8 cellular contexts compared by ENCODE assay signal in genomic region chr9:97501972-97502221, GRCh38. TPM values are rescaled to one million over a fixed set of nuclear protein-coding genes. Genes with fewer than 3 reads are reported as not detected.
A peak's percentile ranks its signal among the peaks of the same experiment; 100 is the strongest.
DNase-seq lines count a peak whose midpoint lies in the region; ATAC-seq and TF ChIP-seq lines count a peak whose summit lies in the region.

No MANE protein-coding gene starts in this region.

- CTCF ChIA-PET in activated CD8-positive, alpha-beta memory T cell treated with anti-CD3 and anti-CD28 coated beads, Interleukin-2, amount 10 ng/mL, durations not matched to agents 7 days and 5 days (lab: Charles Lee): interaction anchor here (0.6 to 3.2 kb wide), 9 partner anchors 17 to 150 kb away, joined by 3 to 30 read pairs (median 5); partner anchors contain the start of gene TDRD7

- no peaks in the 10 kb centered on the region for H3K36me3 ChIP-seq in colonic mucosa

- H3K9ac ChIP-seq in colonic mucosa (ENCODE audit: low read depth in 2 of 2, low read length in 2 of 2): peak overlapping the region; percentile 28 to 71

- no peak for TF ChIP-seq CTCF in colonic mucosa (IDR thresholded peaks at IDR 0.05)

- H3K9me3 ChIP-seq in colonic mucosa: no peaks in the 10 kb centered on the region

- intact Hi-C loops in colonic mucosa (cut with DNase I): no loop called here

- POLR2A ChIA-PET in naive thymus-derived CD8-positive, alpha-beta T cell (lab: Charles Lee): no interaction called here

- DNase-seq in activated CD8-positive, alpha-beta memory T cell treated with anti-CD3 and anti-CD28 coated beads, Interleukin-2, amount 10 ng/mL, durations not matched to agents 7 days and 5 days: no peak
- no peak for DNase-seq in activated CD8-positive, alpha-beta memory T cell treated with anti-CD3 and anti-CD28 coated beads, Interleukin-2, amount 50 U/mL, for 48 hours
- no peak for DNase-seq in colonic mucosa
- no peak for DNase-seq in naive thymus-derived CD8-positive, alpha-beta T cell
- no peak for DNase-seq in ureter (ENCODE audit: low spot score)
- DNase-seq in stimulated activated CD4-positive, alpha-beta T cell treated with anti-CD3 and anti-CD28 coated beads, Interleukin-15, amount 100 ng/mL, for 24 hours: no peak

- peak overlapping the region; percentile 67 for H3K4me3 ChIP-seq in colonic mucosa

- H3K4me1 ChIP-seq in colonic mucosa: peaks cover 7% of the 10 kb centered on the region

- H3K9me3 Mint-ChIP-seq in activated CD8-positive, alpha-beta memory T cell treated with anti-CD3 and anti-CD28 coated beads, Interleukin-2, amount 10 ng/mL, durations not matched to agents 7 days and 5 days (ENCODE audit: low read depth): no peaks in the 10 kb centered on the region
- H3K9me3 Mint-ChIP-seq in naive thymus-derived CD8-positive, alpha-beta T cell: peaks cover 0 to 6% (median 3%) of the 10 kb centered on the region in 9 donors

- H3K27ac ChIP-seq in colonic mucosa: no peak overlapping the region

- H3K36me3 Mint-ChIP-seq in activated CD8-positive, alpha-beta memory T cell treated with anti-CD3 and anti-CD28 coated beads, Interleukin-2, amount 10 ng/mL, durations not matched to agents 7 days and 5 days: peaks cover 3% of the 10 kb centered on the region
- peaks cover 4 to 9% (median 5%) of the 10 kb centered on the region in 3 donors for H3K36me3 Mint-ChIP-seq in naive thymus-derived CD8-positive, alpha-beta T cell

- H3K27ac Mint-ChIP-seq in activated CD8-positive, alpha-beta memory T cell treated with anti-CD3 and anti-CD28 coated beads, Interleukin-2, amount 10 ng/mL, durations not matched to agents 7 days and 5 days: no peak overlapping the region
- no peak overlapping the region for H3K27ac Mint-ChIP-seq in naive thymus-derived CD8-positive, alpha-beta T cell

- peaks cover 23% of the 10 kb centered on the region for H3K27me3 ChIP-seq in colonic mucosa

- H3K4me1 Mint-ChIP-seq in activated CD8-positive, alpha-beta memory T cell treated with anti-CD3 and anti-CD28 coated beads, Interleukin-2, amount 10 ng/mL, durations not matched to agents 7 days and 5 days: peaks cover 18% of the 10 kb centered on the region
- peaks cover 9 to 18% (median 13%) of the 10 kb centered on the region in 4 donors for H3K4me1 Mint-ChIP-seq in naive thymus-derived CD8-positive, alpha-beta T cell

- peaks cover 50% of the 10 kb centered on the region for H3K27me3 Mint-ChIP-seq in activated CD8-positive, alpha-beta memory T cell treated with anti-CD3 and anti-CD28 coated beads, Interleukin-2, amount 10 ng/mL, durations not matched to agents 7 days and 5 days
- H3K27me3 Mint-ChIP-seq in naive thymus-derived CD8-positive, alpha-beta T cell: peaks cover 17 to 49% (median 38%) of the 10 kb centered on the region in 5 donors

- peak; percentile 20 for ATAC-seq in activated CD8-positive, alpha-beta memory T cell treated with anti-CD3 and anti-CD28 coated beads, Interleukin-2, amount 10 ng/mL, durations not matched to agents 7 days and 5 days
- ATAC-seq in HG03196 (IDR thresholded peaks at IDR 0.05; ENCODE audit: unreplicated experiment) (peak; percentile 32), GM21360 (IDR thresholded peaks at IDR 0.05; ENCODE audit: unreplicated experiment) (no peak)
- peak; percentile 33 for ATAC-seq in naive thymus-derived CD8-positive, alpha-beta T cell

- H3K4me3 Mint-ChIP-seq in activated CD8-positive, alpha-beta memory T cell treated with anti-CD3 and anti-CD28 coated beads, Interleukin-2, amount 10 ng/mL, durations not matched to agents 7 days and 5 days: peak overlapping the region; percentile 56
- H3K4me3 Mint-ChIP-seq in naive thymus-derived CD8-positive, alpha-beta T cell: peak overlapping the region in 4 of 10 donors; percentile 57 to 75 (median 72)

RNA-seq across cellular contexts. Expression of gene TMOD1, which starts 0.4 kb away (rescaled TPM):
- total RNA-seq in activated CD8-positive, alpha-beta memory T cell treated with anti-CD3 and anti-CD28 coated beads, Interleukin-2, amount 10 ng/mL, durations not matched to agents 7 days and 5 days: 1 to 10 TPM in 1 of 2 experiments, under 1 TPM in 1; 0.88 to 1.0 TPM
- total RNA-seq in colonic mucosa (1 to 10 TPM; 1.0 to 4.9 TPM), ureter (29.3 TPM)
- total RNA-seq in naive thymus-derived CD8-positive, alpha-beta T cell: 1 to 10 TPM in 1 of 2 experiments, under 1 TPM in 1; 0.96 to 1.6 TPM
- polyA plus RNA-seq in naive thymus-derived CD8-positive, alpha-beta T cell: 1 to 10 TPM in 2 of 3 donors, under 1 TPM in 1; 0.92 to 2.7 (median 1.2) TPM
